Comparison of ENCODE assay signal across 22 cellular contexts in genomic region chr1:180593382-180593781, GRCh38. TPM values are rescaled to one million over a fixed set of nuclear protein-coding genes. Genes with fewer than 3 reads are reported as not detected.
"Had no signal": no experiment of that assay in that cellular context is flagged by ENCODE, and none has a peak within 500 bp of the region (broad histone marks: within the 10 kb centered on the region; RNA-seq: fewer than 3 reads in every experiment).

No MANE protein-coding gene starts in this region.

- H3K4me1 ChIP-seq: upper lobe of right lung had no signal

- DNase-seq: activated CD4-positive, alpha-beta memory T cell treated with anti-CD3 and anti-CD28 coated beads for 36 hours; activated CD4-positive, alpha-beta T cell treated with anti-CD3 and anti-CD28 coated beads for 48 hours; activated naive CD4-positive, alpha-beta T cell treated with Interleukin-2 at 50 U/mL for 16 hours; activated naive CD8-positive, alpha-beta T cell treated with anti-CD3 and anti-CD28 coated beads for 36 hours; activated T-cell treated with anti-CD3 and anti-CD28 coated beads, Interleukin-2, amount 50 U/mL, for 48 hours; body of pancreas; caudate nucleus; effector memory CD4-positive, alpha-beta T cell; hypothalamus; stimulated activated CD4-positive, alpha-beta T cell treated with anti-CD3 and anti-CD28 coated beads, Interleukin-4, amount 100 ng/mL, for 24 hours; stimulated activated naive CD4-positive, alpha-beta T cell treated with Interleukin-2 at 50 U/mL for 16 hours; SW 1271; upper lobe of right lung had no signal

- H3K36me3 ChIP-seq: upper lobe of right lung had no signal

- H3K27me3 ChIP-seq: body of pancreas, upper lobe of right lung had no signal

- H3K4me3 ChIP-seq: body of pancreas, upper lobe of right lung had no signal

- H3K9me3 ChIP-seq: body of pancreas, upper lobe of right lung had no signal

- ATAC-seq: body of pancreas, esophagus mucosa, upper lobe of right lung had no signal

- H3K9me3 Mint-ChIP-seq: memory B cell, nephron had no signal

- H3K36me3 Mint-ChIP-seq: activated CD4-positive, alpha-beta memory T cell treated with anti-CD3 and anti-CD28 coated beads for 36 hours; memory B cell had no signal

- H3K4me1 Mint-ChIP-seq: activated naive CD8-positive, alpha-beta T cell treated with anti-CD3 and anti-CD28 coated beads for 36 hours; memory B cell had no signal

- H3K27ac ChIP-seq: body of pancreas, upper lobe of right lung had no signal

- H3K27me3 Mint-ChIP-seq: activated CD4-positive, alpha-beta memory T cell treated with anti-CD3 and anti-CD28 coated beads for 36 hours had no signal

- H3K4me3 Mint-ChIP-seq: activated CD4-positive, alpha-beta memory T cell treated with anti-CD3 and anti-CD28 coated beads for 36 hours; activated naive CD8-positive, alpha-beta T cell treated with anti-CD3 and anti-CD28 coated beads for 36 hours; memory B cell; nephron had no signal

- H3K27ac Mint-ChIP-seq: activated CD4-positive, alpha-beta memory T cell treated with anti-CD3 and anti-CD28 coated beads for 36 hours; activated naive CD8-positive, alpha-beta T cell treated with anti-CD3 and anti-CD28 coated beads for 36 hours; memory B cell; nephron had no signal

RNA-seq across cellular contexts. Expression of gene OVAAL, which starts 34.6 kb away (rescaled TPM):
- total RNA-seq: activated CD4-positive, alpha-beta memory T cell treated with anti-CD3 and anti-CD28 coated beads for 36 hours; activated naive CD8-positive, alpha-beta T cell treated with anti-CD3 and anti-CD28 coated beads for 36 hours; body of pancreas; dermis microvascular lymphatic vessel endothelial cell; endothelial cell of umbilical vein; esophagus mucosa; lower leg skin; mononuclear cell; omental fat pad; T-helper 2 cell treated with Interferon-gamma antibody and Interleukin-4, amounts not matched to agents 100 ng/mL and 5 ng/mL, for 36 hours; upper lobe of right lung had no signal
